11 cellular contexts compared by ENCODE assay signal in genomic region chr14:50792058-50792477, GRCh38. TPM values are rescaled to one million over a fixed set of nuclear protein-coding genes. Genes with fewer than 3 reads are reported as not detected.
A peak's percentile ranks its signal among the peaks of the same experiment; 100 is the strongest.
DNase-seq lines count a peak whose midpoint lies in the region; ATAC-seq and TF ChIP-seq lines count a peak whose summit lies in the region.
"Had no signal": no experiment of that assay in that cellular context is flagged by ENCODE, and none has a peak within 500 bp of the region (broad histone marks: within the 10 kb centered on the region; RNA-seq: fewer than 3 reads in every experiment).

No MANE protein-coding gene starts in this region.

- H2AFZ ChIP-seq in OCI-LY1 (ENCODE audit: low read length), result no peak overlapping the region
- H2AFZ ChIP-seq in hepatocyte, result no peak overlapping the region

- H3K4me1 ChIP-seq in OCI-LY1 (ENCODE audit: insufficient read depth, low read length, severe bottlenecking) (peaks cover 100% of the 10 kb centered on the region), hepatocyte (ENCODE audit: insufficient read depth) (peaks cover 8% of the 10 kb centered on the region)

- WGBS in hepatocyte (ENCODE audit: low lambda C conversion rate, missing lambda C conversion rate), result 57% methylated on average over 6 of the region's 6 CpGs

- TF ChIP-seq CTCF in OCI-LY1 (IDR thresholded peaks at IDR 0.05; ENCODE audit: low read length), result no peak
- TF ChIP-seq CTCF in brain (conservative IDR thresholded peaks at IDR 0.05), result no peak
- TF ChIP-seq CTCF in hepatocyte (IDR thresholded peaks at IDR 0.05; ENCODE audit: poor library complexity), result no peak

- CTCF ChIA-PET in activated CD4-positive, alpha-beta T cell treated with anti-CD3 and anti-CD28 coated beads, Interleukin-2, amount 10 ng/mL, durations not matched to agents 7 days and 5 days (lab: Charles Lee), result interaction anchor here (0.9 to 4.6 kb wide), 4 partner anchors 12 to 69 kb away, joined by 3 to 26 read pairs (median 6); no protein-coding TSS in a partner anchor

- peak overlapping the region; percentile 68 for H3K9ac ChIP-seq in OCI-LY1 (ENCODE audit: low read length)

- H3K9me3 ChIP-seq in OCI-LY1 (ENCODE audit: low read length) (no peaks in the 10 kb centered on the region), hepatocyte (ENCODE audit: low read depth) (no peaks in the 10 kb centered on the region)

- H3K27me3 Mint-ChIP-seq in activated CD4-positive, alpha-beta T cell treated with anti-CD3 and anti-CD28 coated beads, Interleukin-2, amount 10 ng/mL, durations not matched to agents 7 days and 5 days, result no peaks in the 10 kb centered on the region
- H3K27me3 Mint-ChIP-seq in brain, result no peaks in the 10 kb centered on the region

- H3K4me1 Mint-ChIP-seq in activated CD4-positive, alpha-beta T cell treated with anti-CD3 and anti-CD28 coated beads, Interleukin-2, amount 10 ng/mL, durations not matched to agents 7 days and 5 days, result peaks cover 65% of the 10 kb centered on the region
- H3K4me1 Mint-ChIP-seq in brain, result peaks cover 75% of the 10 kb centered on the region
- H3K4me1 Mint-ChIP-seq in stimulated activated effector memory CD8-positive, alpha-beta T cell treated with anti-CD3 and anti-CD28 coated beads, Interleukin-12 subunit alpha, Interleukin-12 subunit beta, amount 100 ng/mL, for 72 hours, result peaks cover 77% of the 10 kb centered on the region

- no peak for ATAC-seq in stimulated activated effector memory CD8-positive, alpha-beta T cell treated with anti-CD3 and anti-CD28 coated beads, Interleukin-12 subunit alpha, Interleukin-12 subunit beta, amount 100 ng/mL, for 72 hours
- ATAC-seq in HG03442 (IDR thresholded peaks at IDR 0.05; ENCODE audit: unreplicated experiment), result no peak

- H3K27ac Mint-ChIP-seq in activated CD4-positive, alpha-beta T cell treated with anti-CD3 and anti-CD28 coated beads, Interleukin-2, amount 10 ng/mL, durations not matched to agents 7 days and 5 days, result peak overlapping the region; percentile 95
- H3K27ac Mint-ChIP-seq in brain, result peak overlapping the region; percentile 4 to 88 (median 72)
- H3K27ac Mint-ChIP-seq in stimulated activated effector memory CD8-positive, alpha-beta T cell treated with anti-CD3 and anti-CD28 coated beads, Interleukin-12 subunit alpha, Interleukin-12 subunit beta, amount 100 ng/mL, for 72 hours, result peak overlapping the region; percentile 88

- POLR2A ChIA-PET in activated CD4-positive, alpha-beta T cell treated with anti-CD3 and anti-CD28 coated beads, Interleukin-2, amount 10 ng/mL, durations not matched to agents 7 days and 5 days (lab: Charles Lee), result no interaction called here

- no peaks in the 10 kb centered on the region for H3K9me3 Mint-ChIP-seq in activated CD4-positive, alpha-beta T cell treated with anti-CD3 and anti-CD28 coated beads, Interleukin-2, amount 10 ng/mL, durations not matched to agents 7 days and 5 days
- no peaks in the 10 kb centered on the region for H3K9me3 Mint-ChIP-seq in brain
- H3K9me3 Mint-ChIP-seq in stimulated activated effector memory CD8-positive, alpha-beta T cell treated with anti-CD3 and anti-CD28 coated beads, Interleukin-12 subunit alpha, Interleukin-12 subunit beta, amount 100 ng/mL, for 72 hours, result no peaks in the 10 kb centered on the region

- H4K20me1 ChIP-seq in OCI-LY1 (ENCODE audit: insufficient read depth, low read length) (no peaks in the 10 kb centered on the region), hepatocyte (ENCODE audit: insufficient read depth, poor library complexity, severe bottlenecking) (no peaks in the 10 kb centered on the region)

- DNase-seq in activated CD4-positive, alpha-beta T cell treated with anti-CD3 and anti-CD28 coated beads, Interleukin-2, amount 10 ng/mL, durations not matched to agents 7 days and 5 days, result peak; percentile 46
- DNase-seq in activated CD4-positive, alpha-beta T cell treated with anti-CD3 and anti-CD28 coated beads, Interleukin-2, amount 50 U/mL, for 48 hours, result no peak
- no peak for DNase-seq in stimulated activated effector memory CD8-positive, alpha-beta T cell treated with anti-CD3 and anti-CD28 coated beads, Interleukin-12 subunit alpha, Interleukin-12 subunit beta, amount 100 ng/mL, for 72 hours (ENCODE audit: low spot score in 2 of 2)
- DNase-seq in hepatocyte (ENCODE audit: low spot score) (no peak), NCI-H2227 (lab: John Stamatoyannopoulos, UW; ENCODE audit: unreplicated experiment) (no peak)
- DNase-seq: EL; NCI-H1436 treated with DMSO at 0.1 percent for 48 hours; stimulated activated CD4-positive, alpha-beta T cell treated with anti-CD3 and anti-CD28 coated beads, Interleukin-1b, Interleukin-23, amount 100 ng/mL, for 48 hours had no signal

- no peaks in the 10 kb centered on the region for H3K9me2 ChIP-seq in OCI-LY1 (ENCODE audit: low read depth, low read length)
- no peaks in the 10 kb centered on the region for H3K9me2 ChIP-seq in hepatocyte (replicated peaks; ENCODE audit: insufficient read depth)

- H3K4me2 ChIP-seq in OCI-LY1 (ENCODE audit: low read length) (peak overlapping the region; percentile 91), hepatocyte (no peak overlapping the region)

- peaks cover 16% of the 10 kb centered on the region; the same call in 1 of the 2 replicates for H3F3A ChIP-seq in OCI-LY1 (ENCODE audit: insufficient read depth, low read length)

- H3K36me3 ChIP-seq in OCI-LY1 (ENCODE audit: insufficient read depth, low read length) (peaks cover 40% of the 10 kb centered on the region), hepatocyte (replicated peaks; ENCODE audit: insufficient read depth, low read depth) (no peaks in the 10 kb centered on the region)

- peaks cover 63% of the 10 kb centered on the region for H3K36me3 Mint-ChIP-seq in activated CD4-positive, alpha-beta T cell treated with anti-CD3 and anti-CD28 coated beads, Interleukin-2, amount 10 ng/mL, durations not matched to agents 7 days and 5 days (ENCODE audit: low read depth)
- H3K36me3 Mint-ChIP-seq in brain, result peaks cover 47% of the 10 kb centered on the region
- H3K36me3 Mint-ChIP-seq in stimulated activated effector memory CD8-positive, alpha-beta T cell treated with anti-CD3 and anti-CD28 coated beads, Interleukin-12 subunit alpha, Interleukin-12 subunit beta, amount 100 ng/mL, for 72 hours, result peaks cover 26% of the 10 kb centered on the region

- peak overlapping the region; percentile 96 for H3K27ac ChIP-seq in OCI-LY1 (ENCODE audit: low read depth, low read length, poor library complexity, severe bottlenecking)
- no peak overlapping the region for H3K27ac ChIP-seq in hepatocyte

- peak overlapping the region; percentile 60 for H3K4me3 ChIP-seq in OCI-LY1 (ENCODE audit: low read depth, low read length, poor library complexity, severe bottlenecking)
- H3K4me3 ChIP-seq in hepatocyte, result no peak overlapping the region

- H3K79me2 ChIP-seq in OCI-LY1 (ENCODE audit: insufficient read depth, low read length), result peaks cover 25% of the 10 kb centered on the region; the same call in 1 of the 2 replicates
- no peaks in the 10 kb centered on the region for H3K79me2 ChIP-seq in hepatocyte

- peak overlapping the region; percentile 51 for H3K4me3 Mint-ChIP-seq in activated CD4-positive, alpha-beta T cell treated with anti-CD3 and anti-CD28 coated beads, Interleukin-2, amount 10 ng/mL, durations not matched to agents 7 days and 5 days
- H3K4me3 Mint-ChIP-seq in brain, result peak overlapping the region in 4 of 5 experiments; percentile 17 to 56 (median 42)
- peak overlapping the region; percentile 60 for H3K4me3 Mint-ChIP-seq in stimulated activated effector memory CD8-positive, alpha-beta T cell treated with anti-CD3 and anti-CD28 coated beads, Interleukin-12 subunit alpha, Interleukin-12 subunit beta, amount 100 ng/mL, for 72 hours

- H3K27me3 ChIP-seq in OCI-LY1 (ENCODE audit: insufficient read depth, low read length) (no peaks in the 10 kb centered on the region), hepatocyte (no peaks in the 10 kb centered on the region)

RNA-seq across cellular contexts. Expression of gene NIN, which starts 38.9 kb away (rescaled TPM):
- 10 to 100 TPM; 94.5 to 95.2 TPM for total RNA-seq in activated CD4-positive, alpha-beta T cell treated with anti-CD3 and anti-CD28 coated beads, Interleukin-2, amount 10 ng/mL, durations not matched to agents 7 days and 5 days
- polyA plus RNA-seq in brain (ENCODE audit: insufficient read depth, low read depth, low replicate concordance), result 8.5 TPM
- total RNA-seq in hepatocyte, result 9.9 and 11.6 TPM in 2 replicates
- 4.2 and 7.3 TPM in 2 replicates for polyA plus RNA-seq in hepatocyte
